Comparison of ENCODE assay signal across 35 cellular contexts in the genomic region with DNA sequence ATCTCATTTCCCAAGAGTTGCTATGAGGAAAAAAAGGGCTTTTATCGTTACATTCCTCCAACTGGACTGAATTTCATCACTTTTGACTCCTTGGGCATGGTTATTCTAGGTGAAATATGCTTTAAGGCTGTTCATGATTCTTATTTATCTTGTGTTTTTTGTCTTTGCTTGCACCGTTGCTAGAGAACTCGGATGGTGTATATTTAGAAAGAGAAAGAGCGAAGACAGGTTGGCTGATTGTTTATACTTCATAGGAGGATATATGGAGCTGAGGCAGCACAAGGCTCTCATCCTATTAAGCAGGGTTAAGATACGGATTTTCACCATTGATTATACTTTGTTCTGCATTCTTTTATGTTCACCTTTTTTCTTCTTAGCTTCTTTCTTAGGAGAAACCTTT.
"Had no signal": no experiment of that assay in that cellular context is flagged by ENCODE, and none has a peak within 500 bp of the region (broad histone marks: within the 10 kb centered on the region; RNA-seq: fewer than 3 reads in every experiment).

No MANE protein-coding gene starts in this region.

- H3K27ac Mint-ChIP-seq: activated B cell treated with CpG ODN at 0.5 μM for 24 hours; activated CD4-positive, alpha-beta memory T cell treated with anti-CD3 and anti-CD28 coated beads for 36 hours; activated naive CD8-positive, alpha-beta T cell treated with anti-CD3 and anti-CD28 coated beads for 36 hours had no signal

- FAIRE-seq: RCC 7860 had no signal

- H3K4me3 ChIP-seq: MG63, PC-9 had no signal

- ATAC-seq: activated T-cell treated with anti-CD3 and anti-CD28 coated beads, Interleukin-2, amount 50 U/mL, for 4 hours had no signal

- H3K36me3 ChIP-seq: brain microvascular endothelial cell, MG63 had no signal

- H3K4me1 Mint-ChIP-seq: activated B cell treated with CpG ODN at 0.5 μM for 24 hours; activated naive CD8-positive, alpha-beta T cell treated with anti-CD3 and anti-CD28 coated beads for 36 hours had no signal

- H3K36me3 Mint-ChIP-seq: activated CD4-positive, alpha-beta memory T cell treated with anti-CD3 and anti-CD28 coated beads for 36 hours; activated naive CD8-positive, alpha-beta T cell treated with anti-CD3 and anti-CD28 coated beads for 36 hours had no signal

- H3K27me3 Mint-ChIP-seq: activated B cell treated with CpG ODN at 0.5 μM for 24 hours; activated CD4-positive, alpha-beta memory T cell treated with anti-CD3 and anti-CD28 coated beads for 36 hours; activated naive CD8-positive, alpha-beta T cell treated with anti-CD3 and anti-CD28 coated beads for 36 hours had no signal

- DNase-seq: activated B cell treated with CpG ODN at 0.5 μM for 24 hours; activated CD4-positive, alpha-beta memory T cell treated with anti-CD3 and anti-CD28 coated beads for 36 hours; activated CD4-positive, alpha-beta T cell treated with anti-CD3 and anti-CD28 coated beads for 4 hours; activated CD4-positive, alpha-beta T cell treated with anti-CD3 and anti-CD28 coated beads, Interleukin-2, amount 50 U/mL, for 1 hour; activated CD4-positive, CD25-positive, alpha-beta regulatory T cell treated with anti-CD3 and anti-CD28 coated beads, Interleukin-2, amount 50 U/mL, for 72 hours; activated CD8-positive, alpha-beta memory T cell treated with anti-CD3 and anti-CD28 coated beads, Interleukin-2, amount 50 U/mL, for 4 hours; activated effector memory CD4-positive, alpha-beta T cell treated with Interleukin-2 at 50 U/mL for 16 hours; activated naive CD4-positive, alpha-beta T cell treated with anti-CD3 and anti-CD28 coated beads, Interleukin-2, amount 50 U/mL, for 16 hours; activated naive CD8-positive, alpha-beta T cell treated with anti-CD3 and anti-CD28 coated beads for 36 hours; activated T-cell treated with anti-CD3 and anti-CD28 coated beads for 4 hours; activated T-cell treated with anti-CD3 and anti-CD28 coated beads, Interleukin-2, amount 50 U/mL, for 4 hours; amniotic stem cell; aorta; brain microvascular endothelial cell; central memory CD4-positive, alpha-beta T cell; Karpas-422; KBM-7; MG63; NCI-H1048; NCI-H1105 treated with DMSO at 0.1 percent for 48 hours; NCI-H1436; NCI-H1694; NCI-H1930; NCI-H2081 treated with DMSO at 0.1 percent for 48 hours; NCI-H226; NCI-H524; NCI-H69; PC-9; Right ventricle myocardium superior; SW 1271; T-helper 1 cell; T-helper 2 cell; T-helper 9 cell had no signal

- H3K9me3 Mint-ChIP-seq: activated B cell treated with CpG ODN at 0.5 μM for 24 hours; activated CD4-positive, alpha-beta memory T cell treated with anti-CD3 and anti-CD28 coated beads for 36 hours; activated naive CD8-positive, alpha-beta T cell treated with anti-CD3 and anti-CD28 coated beads for 36 hours; activated T-cell treated with anti-CD3 and anti-CD28 coated beads, Interleukin-2, amount 50 U/mL, for 4 hours had no signal

- H3K27me3 ChIP-seq: brain microvascular endothelial cell, MG63 had no signal

- H3K4me3 Mint-ChIP-seq: activated B cell treated with CpG ODN at 0.5 μM for 24 hours; activated CD4-positive, alpha-beta memory T cell treated with anti-CD3 and anti-CD28 coated beads for 36 hours; activated naive CD8-positive, alpha-beta T cell treated with anti-CD3 and anti-CD28 coated beads for 36 hours; activated T-cell treated with anti-CD3 and anti-CD28 coated beads, Interleukin-2, amount 50 U/mL, for 4 hours had no signal

- H3K27ac ChIP-seq: brain microvascular endothelial cell, PC-9, VCaP had no signal

- H3K9me3 ChIP-seq: MG63 had no signal
